ENCODE assay signal across 1 cellular context in the genomic region with DNA sequence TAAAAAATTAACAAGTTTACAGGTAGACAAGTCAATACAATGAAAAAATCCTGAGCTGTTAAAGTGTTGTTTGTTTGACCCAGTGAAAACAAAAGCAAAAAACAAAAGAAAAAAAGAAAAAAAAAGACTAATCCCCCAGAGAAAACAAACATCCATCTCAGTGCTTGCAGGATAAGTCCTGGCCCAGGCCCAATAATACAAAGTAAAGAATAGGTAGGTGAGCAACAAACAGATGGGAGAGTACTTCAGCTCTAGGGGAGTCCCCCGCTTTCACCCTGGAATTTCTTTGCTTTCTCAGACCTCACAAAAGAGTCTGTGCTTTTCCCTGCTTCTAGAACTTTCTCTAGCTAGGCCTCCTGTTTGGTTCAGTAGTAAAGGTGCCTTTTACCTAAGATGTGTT.
TF ChIP-seq lines count a peak whose summit lies in the region.

No MANE protein-coding gene starts in this region.

TF ChIP-seq in A549, 52 proteins besides CTCF, POLR2A, EP300 and RAD21:
- TF ChIP-seq MAFK (IDR thresholded peaks at IDR 0.05; ENCODE audit: partially characterized antibody), result no peak
- TF ChIP-seq SMC3 (IDR thresholded peaks at IDR 0.05), result no peak
- no peak for TF ChIP-seq KDM5A (IDR thresholded peaks at IDR 0.05)
- no peak for TF ChIP-seq FOSB (CRISPR knock-in tag; IDR thresholded peaks at IDR 0.05)
- TF ChIP-seq TP53 (CRISPR knock-in tag; IDR thresholded peaks at IDR 0.05), result no peak
- no peak for TF ChIP-seq PBX3 (IDR thresholded peaks at IDR 0.05)
- TF ChIP-seq MAZ (IDR thresholded peaks at IDR 0.05; ENCODE audit: borderline replicate concordance, low read depth, low read length), result no peak
- TF ChIP-seq TFCP2L1 (CRISPR knock-in tag; IDR thresholded peaks at IDR 0.05), result no peak
- no peak for TF ChIP-seq ZNF302 (CRISPR knock-in tag; IDR thresholded peaks at IDR 0.05)
- no peak for TF ChIP-seq ZFP36 (IDR thresholded peaks at IDR 0.05; ENCODE audit: borderline replicate concordance, partially characterized antibody)
- no peak for TF ChIP-seq NFE2L2 (conservative IDR thresholded peaks at IDR 0.05; ENCODE audit: low read length)
- no peak for TF ChIP-seq ZSCAN20 (CRISPR knock-in tag; IDR thresholded peaks at IDR 0.05)
- TF ChIP-seq BHLHE40 (IDR thresholded peaks at IDR 0.05; ENCODE audit: low read depth, low read length), result no peak
TF ChIP-seq in A549: peak in this region for 0.
